9 cellular contexts compared by ENCODE assay signal in genomic region chr2:235024951-235025773, GRCh38.
DNase-seq lines count a peak whose midpoint lies in the region; ATAC-seq and TF ChIP-seq lines count a peak whose summit lies in the region.
"Had no signal": no experiment of that assay in that cellular context is flagged by ENCODE, and none has a peak within 500 bp of the region (broad histone marks: within the 10 kb centered on the region; RNA-seq: fewer than 3 reads in every experiment).

No MANE protein-coding gene starts in this region.

- TF ChIP-seq CTCF in RWPE2 (IDR thresholded peaks at IDR 0.05; ENCODE audit: poor library complexity, severe bottlenecking) (no peak), glutamatergic neuron (IDR thresholded peaks at IDR 0.05; ENCODE audit: partially characterized antibody, unreplicated experiment) (no peak), osteocyte (IDR thresholded peaks at IDR 0.05) (no peak)

- peak overlapping the region; percentile 56 for H3K27ac Mint-ChIP-seq in glutamatergic neuron (ENCODE audit: unreplicated experiment)
- peak overlapping the region; percentile 96 for H3K27ac Mint-ChIP-seq in osteocyte (ENCODE audit: unreplicated experiment)

- H3K27me3 Mint-ChIP-seq in glutamatergic neuron (ENCODE audit: unreplicated experiment) (peaks cover 10% of the 10 kb centered on the region), osteocyte (ENCODE audit: unreplicated experiment) (no peaks in the 10 kb centered on the region)

- no peaks in the 10 kb centered on the region for H3K27me3 ChIP-seq in RWPE2 (ENCODE audit: insufficient read depth, poor library complexity, severe bottlenecking)

- peak overlapping the region; percentile 100 for H3K27ac ChIP-seq in RWPE2 (ENCODE audit: poor library complexity, severe bottlenecking)

- H3K4me1 ChIP-seq in RWPE2 (ENCODE audit: insufficient read depth, poor library complexity, severe bottlenecking), result peaks cover 77% of the 10 kb centered on the region

- DNase-seq in Caki2 (ENCODE audit: low read depth) (peak; percentile 40), RWPE2 (ENCODE audit: low spot score) (no peak), glutamatergic neuron (no peak), osteocyte (ENCODE audit: extremely low spot score, unreplicated experiment) (no peak), NCI-H226 (no peak)
- DNase-seq in activated CD8-positive, alpha-beta memory T cell treated with anti-CD3 and anti-CD28 coated beads, Interleukin-2, amount 50 U/mL, for 4 hours, result no peak
- DNase-seq in stimulated activated CD4-positive, alpha-beta T cell treated with anti-CD3 and anti-CD28 coated beads, Interleukin-15, amount 100 ng/mL, for 24 hours, result no peak
- DNase-seq: activated naive CD4-positive, alpha-beta T cell treated with anti-CD3 and anti-CD28 coated beads, Interleukin-2, amount 50 U/mL, for 16 hours had no signal

- H3K9me3 Mint-ChIP-seq in glutamatergic neuron (ENCODE audit: unreplicated experiment), result peaks cover 10% of the 10 kb centered on the region
- H3K9me3 Mint-ChIP-seq in osteocyte (ENCODE audit: unreplicated experiment), result no peaks in the 10 kb centered on the region

- H3K4me1 Mint-ChIP-seq in glutamatergic neuron (ENCODE audit: low read depth, unreplicated experiment) (peaks cover 39% of the 10 kb centered on the region), osteocyte (ENCODE audit: unreplicated experiment) (peaks cover 77% of the 10 kb centered on the region)

- no peak overlapping the region for H3K4me3 ChIP-seq in RWPE2 (ENCODE audit: severe bottlenecking)

- H3K4me3 Mint-ChIP-seq in glutamatergic neuron (ENCODE audit: unreplicated experiment) (no peak overlapping the region), osteocyte (ENCODE audit: unreplicated experiment) (no peak overlapping the region)

- no peaks in the 10 kb centered on the region for H3K9me3 ChIP-seq in RWPE2 (ENCODE audit: severe bottlenecking)

- ATAC-seq in RWPE2 (ENCODE audit: low read depth) (no peak), GM18511 (IDR thresholded peaks at IDR 0.05; ENCODE audit: unreplicated experiment) (no peak)

- peaks cover 10% of the 10 kb centered on the region for H3K36me3 Mint-ChIP-seq in glutamatergic neuron (ENCODE audit: unreplicated experiment)
- H3K36me3 Mint-ChIP-seq in osteocyte (ENCODE audit: unreplicated experiment), result peaks cover 2% of the 10 kb centered on the region

- H3K36me3 ChIP-seq in RWPE2 (ENCODE audit: low read depth), result peaks cover under 1% of the 10 kb centered on the region; the same call in 1 of the 2 replicates

- in situ Hi-C loops in Caki2 (cut with HindIII; ENCODE audit: low pct_unique_long_range_greater_than_20kb, low sequenced_read_pairs), result no loop called here
